ENCODE assay signal across 10 cellular contexts in the genomic region with DNA sequence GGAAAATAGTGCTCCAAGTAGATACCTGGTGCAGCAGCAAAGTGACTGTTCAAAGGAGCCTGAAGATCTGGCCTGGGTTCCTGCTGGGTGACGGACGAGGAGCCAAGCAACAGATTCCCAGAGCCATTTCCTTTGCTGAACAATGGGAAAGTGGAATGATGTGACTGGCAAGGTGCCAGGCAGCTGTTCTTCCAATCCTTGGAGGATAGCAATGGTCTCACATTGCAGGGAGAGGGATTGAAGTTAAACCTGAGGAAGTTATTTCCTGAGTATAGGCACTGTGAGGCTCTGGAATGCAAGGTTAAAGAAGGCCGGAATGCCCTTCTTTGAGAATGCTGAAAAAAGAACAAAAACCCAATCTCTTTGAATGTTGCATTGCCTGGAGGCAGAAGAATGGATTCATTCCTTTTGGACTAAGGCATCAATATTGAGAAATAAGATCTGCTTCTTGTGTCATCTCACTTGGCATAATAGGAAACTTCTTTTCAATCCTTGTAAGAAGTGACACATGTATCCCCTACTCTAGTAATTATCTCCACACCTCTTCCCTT.
DNase-seq lines count a peak whose midpoint lies in the region; ATAC-seq and TF ChIP-seq lines count a peak whose summit lies in the region.
"Had no signal": no experiment of that assay in that cellular context is flagged by ENCODE, and none has a peak within 500 bp of the region (broad histone marks: within the 10 kb centered on the region; RNA-seq: fewer than 3 reads in every experiment).

No MANE protein-coding gene starts in this region.

- no peaks in the 10 kb centered on the region for H3K27me3 ChIP-seq in NT2/D1 (ENCODE audit: insufficient read depth, insufficient read length)

- no peaks in the 10 kb centered on the region for H3K36me3 Mint-ChIP-seq in stimulated activated naive B cell treated with anti-CD40 and anti-IgM and Interleukin-4, amounts not matched to agents 10 μg/mL and 1 μg/mL and 100 μg/mL, for 72 hours
- H3K36me3 Mint-ChIP-seq: type B pancreatic cell had no signal

- peak; percentile 55 for DNase-seq in ELR (ENCODE audit: low read depth)
- peak; percentile 77 for DNase-seq in NT2/D1 (ENCODE audit: low read depth, low spot score)
- peak; percentile 74 for DNase-seq in epithelial cell of esophagus (ENCODE audit: low read depth)
- DNase-seq in myocyte (ENCODE audit: low read depth), result peak; percentile 96
- DNase-seq in stimulated activated naive B cell treated with anti-CD40 and anti-IgM and Interleukin-4, amounts not matched to agents 10 μg/mL and 1 μg/mL and 100 μg/mL, for 72 hours, result no peak
- no peak for DNase-seq in inferior parietal cortex (ENCODE audit: extremely low spot score)
- DNase-seq in stimulated activated CD4-positive, alpha-beta T cell treated with anti-CD3 and anti-CD28 coated beads, Interleukin-1b, Interleukin-23, amount 100 ng/mL, for 48 hours, result no peak
- no peak for DNase-seq in CD1c-positive myeloid dendritic cell (ENCODE audit: extremely low spot score)

- H3K27me3 Mint-ChIP-seq in stimulated activated naive B cell treated with anti-CD40 and anti-IgM and Interleukin-4, amounts not matched to agents 10 μg/mL and 1 μg/mL and 100 μg/mL, for 72 hours, result peaks cover 3 to 5% of the 10 kb centered on the region in 2 donors
- H3K27me3 Mint-ChIP-seq: type B pancreatic cell had no signal

- ATAC-seq in stimulated activated naive B cell treated with anti-CD40 and anti-IgM and Interleukin-4, amounts not matched to agents 10 μg/mL and 1 μg/mL and 100 μg/mL, for 72 hours (replicated peaks), result no peak

- no peak overlapping the region for H3K9ac ChIP-seq in NT2/D1 (ENCODE audit: insufficient read length, low read depth)
- H3K9ac ChIP-seq: parathyroid adenoma had no signal

- no peaks in the 10 kb centered on the region for H3K4me1 Mint-ChIP-seq in stimulated activated naive B cell treated with anti-CD40 and anti-IgM and Interleukin-4, amounts not matched to agents 10 μg/mL and 1 μg/mL and 100 μg/mL, for 72 hours

- TF ChIP-seq CTCF in epithelial cell of esophagus (IDR thresholded peaks at IDR 0.05; ENCODE audit: insufficient read depth, low read depth, low read length, missing control alignments), result no peak

- no peaks in the 10 kb centered on the region for H3K4me1 ChIP-seq in NT2/D1 (ENCODE audit: insufficient read depth, insufficient read length)
- H3K4me1 ChIP-seq: parathyroid adenoma had no signal

- H3K4me3 ChIP-seq in NT2/D1 (ENCODE audit: insufficient read length, low read depth), result no peak overlapping the region
- no peak overlapping the region for H3K4me3 ChIP-seq in epithelial cell of esophagus (ENCODE audit: low read length)

- H3K9me3 ChIP-seq in NT2/D1 (ENCODE audit: insufficient read depth, low read length), result peaks cover 5% of the 10 kb centered on the region; the same call in 1 of the 2 replicates

- peaks cover 0 to 1% of the 10 kb centered on the region in 2 donors for H3K9me3 Mint-ChIP-seq in stimulated activated naive B cell treated with anti-CD40 and anti-IgM and Interleukin-4, amounts not matched to agents 10 μg/mL and 1 μg/mL and 100 μg/mL, for 72 hours

- no peak overlapping the region for H3K4me3 Mint-ChIP-seq in stimulated activated naive B cell treated with anti-CD40 and anti-IgM and Interleukin-4, amounts not matched to agents 10 μg/mL and 1 μg/mL and 100 μg/mL, for 72 hours
- H3K4me3 Mint-ChIP-seq: type B pancreatic cell had no signal

- H3K36me3 ChIP-seq in NT2/D1 (ENCODE audit: insufficient read depth, insufficient read length, low read length), result no peaks in the 10 kb centered on the region

- no peak overlapping the region for H3K27ac Mint-ChIP-seq in stimulated activated naive B cell treated with anti-CD40 and anti-IgM and Interleukin-4, amounts not matched to agents 10 μg/mL and 1 μg/mL and 100 μg/mL, for 72 hours
- H3K27ac Mint-ChIP-seq: type B pancreatic cell had no signal

Comparison
In these comparisons a context has a peak if more than half of its experiments do, and no peak if none do; other contexts are left out.
1. DNase-seq: peak in ELR (single experiment), NT2/D1 (single experiment), epithelial cell of esophagus (single experiment) and myocyte (single experiment); none in stimulated activated naive B cell treated with anti-CD40 and anti-IgM and Interleukin-4, amounts not matched to agents 10 μg/mL and 1 μg/mL and 100 μg/mL, for 72 hours (single experiment), inferior parietal cortex (single experiment), stimulated activated CD4-positive, alpha-beta T cell treated with anti-CD3 and anti-CD28 coated beads, Interleukin-1b, Interleukin-23, amount 100 ng/mL, for 48 hours (single experiment) and CD1c-positive myeloid dendritic cell (single experiment).